Comparison of ENCODE assay signal across 1 cellular context in the genomic region with DNA sequence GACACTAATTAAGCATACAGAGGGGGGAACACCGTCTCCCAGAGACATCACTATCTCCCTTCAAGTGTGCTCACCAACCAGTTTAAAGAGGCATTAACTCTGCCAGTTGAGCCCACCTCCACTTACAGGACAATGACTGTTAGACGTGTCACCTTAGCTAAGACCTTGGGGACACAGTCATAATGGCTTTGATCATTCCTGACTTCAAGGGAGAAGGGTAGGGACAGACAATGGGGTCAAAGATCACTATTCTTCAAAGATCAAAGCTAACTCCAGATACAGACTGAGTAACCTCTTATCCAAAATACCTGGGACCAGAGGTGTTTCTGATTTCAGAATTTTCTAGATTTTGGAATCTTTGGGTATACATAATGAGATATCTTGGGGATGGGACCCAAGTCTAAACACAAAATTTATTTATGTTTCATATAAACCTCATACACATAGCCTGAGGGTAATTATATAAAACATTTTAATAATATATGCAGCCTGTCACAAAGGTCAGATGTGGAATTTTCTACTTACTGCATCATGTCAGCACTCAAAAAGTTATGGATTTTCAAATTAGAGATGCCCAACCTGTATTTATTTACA.
A peak's percentile ranks its signal among the peaks of the same experiment; 100 is the strongest.
TF ChIP-seq lines count a peak whose summit lies in the region.

No MANE protein-coding gene starts in this region.

TF ChIP-seq in HepG2, 621 proteins besides CTCF, POLR2A, EP300 and RAD21 (continued from another document and continues in another):
- TF ChIP-seq, protein P1, sequence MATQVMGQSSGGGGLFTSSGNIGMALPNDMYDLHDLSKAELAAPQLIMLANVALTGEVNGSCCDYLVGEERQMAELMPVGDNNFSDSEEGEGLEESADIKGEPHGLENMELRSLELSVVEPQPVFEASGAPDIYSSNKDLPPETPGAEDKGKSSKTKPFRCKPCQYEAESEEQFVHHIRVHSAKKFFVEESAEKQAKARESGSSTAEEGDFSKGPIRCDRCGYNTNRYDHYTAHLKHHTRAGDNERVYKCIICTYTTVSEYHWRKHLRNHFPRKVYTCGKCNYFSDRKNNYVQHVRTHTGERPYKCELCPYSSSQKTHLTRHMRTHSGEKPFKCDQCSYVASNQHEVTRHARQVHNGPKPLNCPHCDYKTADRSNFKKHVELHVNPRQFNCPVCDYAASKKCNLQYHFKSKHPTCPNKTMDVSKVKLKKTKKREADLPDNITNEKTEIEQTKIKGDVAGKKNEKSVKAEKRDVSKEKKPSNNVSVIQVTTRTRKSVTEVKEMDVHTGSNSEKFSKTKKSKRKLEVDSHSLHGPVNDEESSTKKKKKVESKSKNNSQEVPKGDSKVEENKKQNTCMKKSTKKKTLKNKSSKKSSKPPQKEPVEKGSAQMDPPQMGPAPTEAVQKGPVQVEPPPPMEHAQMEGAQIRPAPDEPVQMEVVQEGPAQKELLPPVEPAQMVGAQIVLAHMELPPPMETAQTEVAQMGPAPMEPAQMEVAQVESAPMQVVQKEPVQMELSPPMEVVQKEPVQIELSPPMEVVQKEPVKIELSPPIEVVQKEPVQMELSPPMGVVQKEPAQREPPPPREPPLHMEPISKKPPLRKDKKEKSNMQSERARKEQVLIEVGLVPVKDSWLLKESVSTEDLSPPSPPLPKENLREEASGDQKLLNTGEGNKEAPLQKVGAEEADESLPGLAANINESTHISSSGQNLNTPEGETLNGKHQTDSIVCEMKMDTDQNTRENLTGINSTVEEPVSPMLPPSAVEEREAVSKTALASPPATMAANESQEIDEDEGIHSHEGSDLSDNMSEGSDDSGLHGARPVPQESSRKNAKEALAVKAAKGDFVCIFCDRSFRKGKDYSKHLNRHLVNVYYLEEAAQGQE (IDR thresholded peaks at IDR 0.05; ENCODE audit: borderline replicate concordance in 1 of 2, low read depth in 1 of 2, low read length in 2 of 2), result no peak
- no peak for TF ChIP-seq SRSF4 (IDR thresholded peaks at IDR 0.05; ENCODE audit: low read depth, low read length, poor library complexity, severe bottlenecking)
- TF ChIP-seq FOSL2 (CRISPR knock-in tag; IDR thresholded peaks at IDR 0.05), result peak; percentile 88
- TF ChIP-seq FOXC1 (CRISPR knock-in tag; IDR thresholded peaks at IDR 0.05; ENCODE audit: borderline replicate concordance), result no peak
- TF ChIP-seq GATAD1 (CRISPR knock-in tag; IDR thresholded peaks at IDR 0.05), result no peak
- peak; percentile 55 for TF ChIP-seq FOXA3 (CRISPR knock-in tag; IDR thresholded peaks at IDR 0.05)
- no peak for TF ChIP-seq ZNF776 (CRISPR knock-in tag; IDR thresholded peaks at IDR 0.05)
- peak; percentile 72 for TF ChIP-seq ASH2L (IDR thresholded peaks at IDR 0.05; ENCODE audit: insufficient read length, low read depth, low read length)
- TF ChIP-seq HMG20A (CRISPR knock-in tag; IDR thresholded peaks at IDR 0.05; ENCODE audit: borderline replicate concordance), result peak; percentile 88; the same call in 1 of the 2 replicates
- no peak for TF ChIP-seq ZNF251 (CRISPR knock-in tag; IDR thresholded peaks at IDR 0.05)
- peak; percentile 85; the same call in 1 of the 2 replicates for TF ChIP-seq MIXL1 (CRISPR knock-in tag; IDR thresholded peaks at IDR 0.05)
- TF ChIP-seq GLI4 (CRISPR knock-in tag; IDR thresholded peaks at IDR 0.05; ENCODE audit: borderline replicate concordance), result no peak
- peak; percentile 100 for TF ChIP-seq SOX13 (IDR thresholded peaks at IDR 0.05)
- peak in 1 of 2 experiments; percentile 100; a peak in 2 of 4 replicates for TF ChIP-seq SOX13 (CRISPR knock-in tag; conservative IDR thresholded peaks at IDR 0.05 in 1 of 2, IDR thresholded peaks at IDR 0.05 in 1 of 2)
- TF ChIP-seq GZF1 (CRISPR knock-in tag; IDR thresholded peaks at IDR 0.05), result no peak
- TF ChIP-seq DR1 (CRISPR knock-in tag; IDR thresholded peaks at IDR 0.05), result no peak
- peak; percentile 76; the same call in 1 of the 2 replicates for TF ChIP-seq SALL1 (CRISPR knock-in tag; IDR thresholded peaks at IDR 0.05)
- TF ChIP-seq, protein P2, sequence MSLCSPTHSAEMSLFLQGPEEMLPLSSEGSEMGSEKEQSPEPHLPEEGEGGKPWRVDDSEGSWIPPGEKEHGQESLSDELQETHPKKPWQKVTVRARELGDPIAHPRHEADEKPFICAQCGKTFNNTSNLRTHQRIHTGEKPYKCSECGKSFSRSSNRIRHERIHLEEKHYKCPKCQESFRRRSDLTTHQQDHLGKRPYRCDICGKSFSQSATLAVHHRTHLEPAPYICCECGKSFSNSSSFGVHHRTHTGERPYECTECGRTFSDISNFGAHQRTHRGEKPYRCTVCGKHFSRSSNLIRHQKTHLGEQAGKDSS (CRISPR knock-in tag; IDR thresholded peaks at IDR 0.05; ENCODE audit: borderline replicate concordance, low read depth), result no peak
- TF ChIP-seq SOX6 (IDR thresholded peaks at IDR 0.05), result peak; percentile 99
- TF ChIP-seq SOX6 (CRISPR knock-in tag; IDR thresholded peaks at IDR 0.05), result peak; percentile 100
- TF ChIP-seq, protein P3, sequence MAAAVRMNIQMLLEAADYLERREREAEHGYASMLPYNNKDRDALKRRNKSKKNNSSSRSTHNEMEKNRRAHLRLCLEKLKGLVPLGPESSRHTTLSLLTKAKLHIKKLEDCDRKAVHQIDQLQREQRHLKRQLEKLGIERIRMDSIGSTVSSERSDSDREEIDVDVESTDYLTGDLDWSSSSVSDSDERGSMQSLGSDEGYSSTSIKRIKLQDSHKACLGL (CRISPR knock-in tag; IDR thresholded peaks at IDR 0.05), result no peak
- TF ChIP-seq, protein P4, sequence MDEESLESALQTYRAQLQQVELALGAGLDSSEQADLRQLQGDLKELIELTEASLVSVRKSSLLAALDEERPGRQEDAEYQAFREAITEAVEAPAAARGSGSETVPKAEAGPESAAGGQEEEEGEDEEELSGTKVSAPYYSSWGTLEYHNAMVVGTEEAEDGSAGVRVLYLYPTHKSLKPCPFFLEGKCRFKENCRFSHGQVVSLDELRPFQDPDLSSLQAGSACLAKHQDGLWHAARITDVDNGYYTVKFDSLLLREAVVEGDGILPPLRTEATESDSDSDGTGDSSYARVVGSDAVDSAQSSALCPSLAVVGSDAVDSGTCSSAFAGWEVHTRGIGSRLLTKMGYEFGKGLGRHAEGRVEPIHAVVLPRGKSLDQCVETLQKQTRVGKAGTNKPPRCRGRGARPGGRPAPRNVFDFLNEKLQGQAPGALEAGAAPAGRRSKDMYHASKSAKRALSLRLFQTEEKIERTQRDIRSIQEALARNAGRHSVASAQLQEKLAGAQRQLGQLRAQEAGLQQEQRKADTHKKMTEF (CRISPR knock-in tag; IDR thresholded peaks at IDR 0.05), result peak; percentile 55
- TF ChIP-seq PRPF4 (IDR thresholded peaks at IDR 0.05; ENCODE audit: low read depth, low read length, poor library complexity, severe bottlenecking), result no peak
- TF ChIP-seq ZSCAN29 (CRISPR knock-in tag; conservative IDR thresholded peaks at IDR 0.05), result no peak
- no peak for TF ChIP-seq ZNF460 (CRISPR knock-in tag; IDR thresholded peaks at IDR 0.05; ENCODE audit: borderline replicate concordance)
- TF ChIP-seq ZBTB38 (CRISPR knock-in tag; IDR thresholded peaks at IDR 0.05), result no peak
- TF ChIP-seq PPARG (CRISPR knock-in tag; conservative IDR thresholded peaks at IDR 0.05), result peak; percentile 88
- TF ChIP-seq ZNF724P (CRISPR knock-in tag; IDR thresholded peaks at IDR 0.05; ENCODE audit: borderline replicate concordance), result no peak
- TF ChIP-seq, protein P5, sequence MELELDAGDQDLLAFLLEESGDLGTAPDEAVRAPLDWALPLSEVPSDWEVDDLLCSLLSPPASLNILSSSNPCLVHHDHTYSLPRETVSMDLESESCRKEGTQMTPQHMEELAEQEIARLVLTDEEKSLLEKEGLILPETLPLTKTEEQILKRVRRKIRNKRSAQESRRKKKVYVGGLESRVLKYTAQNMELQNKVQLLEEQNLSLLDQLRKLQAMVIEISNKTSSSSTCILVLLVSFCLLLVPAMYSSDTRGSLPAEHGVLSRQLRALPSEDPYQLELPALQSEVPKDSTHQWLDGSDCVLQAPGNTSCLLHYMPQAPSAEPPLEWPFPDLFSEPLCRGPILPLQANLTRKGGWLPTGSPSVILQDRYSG (CRISPR knock-in tag; IDR thresholded peaks at IDR 0.05), result no peak
- TF ChIP-seq, protein P6, sequence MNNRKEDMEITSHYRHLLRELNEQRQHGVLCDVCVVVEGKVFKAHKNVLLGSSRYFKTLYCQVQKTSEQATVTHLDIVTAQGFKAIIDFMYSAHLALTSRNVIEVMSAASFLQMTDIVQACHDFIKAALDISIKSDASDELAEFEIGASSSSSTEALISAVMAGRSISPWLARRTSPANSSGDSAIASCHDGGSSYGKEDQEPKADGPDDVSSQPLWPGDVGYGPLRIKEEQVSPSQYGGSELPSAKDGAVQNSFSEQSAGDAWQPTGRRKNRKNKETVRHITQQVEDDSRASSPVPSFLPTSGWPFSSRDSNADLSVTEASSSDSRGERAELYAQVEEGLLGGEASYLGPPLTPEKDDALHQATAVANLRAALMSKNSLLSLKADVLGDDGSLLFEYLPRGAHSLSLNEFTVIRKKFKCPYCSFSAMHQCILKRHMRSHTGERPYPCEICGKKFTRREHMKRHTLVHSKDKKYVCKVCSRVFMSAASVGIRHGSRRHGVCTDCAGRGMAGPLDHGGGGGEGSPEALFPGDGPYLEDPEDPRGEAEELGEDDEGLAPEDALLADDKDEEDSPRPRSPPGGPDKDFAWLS (CRISPR knock-in tag; IDR thresholded peaks at IDR 0.05; ENCODE audit: borderline replicate concordance), result no peak
- TF ChIP-seq MXD4 (CRISPR knock-in tag; IDR thresholded peaks at IDR 0.05), result no peak
- TF ChIP-seq ZNF605 (CRISPR knock-in tag; IDR thresholded peaks at IDR 0.05), result no peak
- TF ChIP-seq ZNF562 (CRISPR knock-in tag; IDR thresholded peaks at IDR 0.05; ENCODE audit: borderline replicate concordance), result no peak
- TF ChIP-seq TOPORS (CRISPR knock-in tag; IDR thresholded peaks at IDR 0.05), result no peak
- TF ChIP-seq, protein P7, sequence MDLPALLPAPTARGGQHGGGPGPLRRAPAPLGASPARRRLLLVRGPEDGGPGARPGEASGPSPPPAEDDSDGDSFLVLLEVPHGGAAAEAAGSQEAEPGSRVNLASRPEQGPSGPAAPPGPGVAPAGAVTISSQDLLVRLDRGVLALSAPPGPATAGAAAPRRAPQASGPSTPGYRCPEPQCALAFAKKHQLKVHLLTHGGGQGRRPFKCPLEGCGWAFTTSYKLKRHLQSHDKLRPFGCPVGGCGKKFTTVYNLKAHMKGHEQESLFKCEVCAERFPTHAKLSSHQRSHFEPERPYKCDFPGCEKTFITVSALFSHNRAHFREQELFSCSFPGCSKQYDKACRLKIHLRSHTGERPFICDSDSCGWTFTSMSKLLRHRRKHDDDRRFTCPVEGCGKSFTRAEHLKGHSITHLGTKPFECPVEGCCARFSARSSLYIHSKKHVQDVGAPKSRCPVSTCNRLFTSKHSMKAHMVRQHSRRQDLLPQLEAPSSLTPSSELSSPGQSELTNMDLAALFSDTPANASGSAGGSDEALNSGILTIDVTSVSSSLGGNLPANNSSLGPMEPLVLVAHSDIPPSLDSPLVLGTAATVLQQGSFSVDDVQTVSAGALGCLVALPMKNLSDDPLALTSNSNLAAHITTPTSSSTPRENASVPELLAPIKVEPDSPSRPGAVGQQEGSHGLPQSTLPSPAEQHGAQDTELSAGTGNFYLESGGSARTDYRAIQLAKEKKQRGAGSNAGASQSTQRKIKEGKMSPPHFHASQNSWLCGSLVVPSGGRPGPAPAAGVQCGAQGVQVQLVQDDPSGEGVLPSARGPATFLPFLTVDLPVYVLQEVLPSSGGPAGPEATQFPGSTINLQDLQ (CRISPR knock-in tag; IDR thresholded peaks at IDR 0.05), result no peak
- no peak for TF ChIP-seq AKAP8 (CRISPR knock-in tag; IDR thresholded peaks at IDR 0.05)
- TF ChIP-seq NR3C1 (CRISPR knock-in tag; IDR thresholded peaks at IDR 0.05), result no peak
- TF ChIP-seq ZNF792 (CRISPR knock-in tag; IDR thresholded peaks at IDR 0.05), result peak; percentile 80
- no peak for TF ChIP-seq ATF7 (IDR thresholded peaks at IDR 0.05)
- no peak for TF ChIP-seq ATF7 (CRISPR knock-in tag; IDR thresholded peaks at IDR 0.05)
- peak; percentile 61; the same call in 1 of the 2 replicates for TF ChIP-seq PHF21A (CRISPR knock-in tag; IDR thresholded peaks at IDR 0.05)
- TF ChIP-seq NAIF1 (CRISPR knock-in tag; IDR thresholded peaks at IDR 0.05; ENCODE audit: borderline replicate concordance), result no peak
- peak; percentile 64 for TF ChIP-seq CREB1 (IDR thresholded peaks at IDR 0.05)
- TF ChIP-seq CREB1 (CRISPR knock-in tag; IDR thresholded peaks at IDR 0.05), result peak; percentile 84
- TF ChIP-seq HNRNPK (IDR thresholded peaks at IDR 0.05; ENCODE audit: low read depth, low read length, poor library complexity, severe bottlenecking), result no peak
- TF ChIP-seq NFYB (CRISPR knock-in tag; IDR thresholded peaks at IDR 0.05), result no peak
- TF ChIP-seq, protein P8, sequence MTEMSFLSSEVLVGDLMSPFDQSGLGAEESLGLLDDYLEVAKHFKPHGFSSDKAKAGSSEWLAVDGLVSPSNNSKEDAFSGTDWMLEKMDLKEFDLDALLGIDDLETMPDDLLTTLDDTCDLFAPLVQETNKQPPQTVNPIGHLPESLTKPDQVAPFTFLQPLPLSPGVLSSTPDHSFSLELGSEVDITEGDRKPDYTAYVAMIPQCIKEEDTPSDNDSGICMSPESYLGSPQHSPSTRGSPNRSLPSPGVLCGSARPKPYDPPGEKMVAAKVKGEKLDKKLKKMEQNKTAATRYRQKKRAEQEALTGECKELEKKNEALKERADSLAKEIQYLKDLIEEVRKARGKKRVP (CRISPR knock-in tag; IDR thresholded peaks at IDR 0.05), result no peak; a peak in 1 of 4 replicates
- TF ChIP-seq, protein P9, sequence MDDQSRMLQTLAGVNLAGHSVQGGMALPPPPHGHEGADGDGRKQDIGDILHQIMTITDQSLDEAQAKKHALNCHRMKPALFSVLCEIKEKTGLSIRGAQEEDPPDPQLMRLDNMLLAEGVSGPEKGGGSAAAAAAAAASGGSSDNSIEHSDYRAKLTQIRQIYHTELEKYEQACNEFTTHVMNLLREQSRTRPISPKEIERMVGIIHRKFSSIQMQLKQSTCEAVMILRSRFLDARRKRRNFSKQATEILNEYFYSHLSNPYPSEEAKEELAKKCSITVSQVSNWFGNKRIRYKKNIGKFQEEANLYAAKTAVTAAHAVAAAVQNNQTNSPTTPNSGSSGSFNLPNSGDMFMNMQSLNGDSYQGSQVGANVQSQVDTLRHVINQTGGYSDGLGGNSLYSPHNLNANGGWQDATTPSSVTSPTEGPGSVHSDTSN (CRISPR knock-in tag; IDR thresholded peaks at IDR 0.05; ENCODE audit: borderline replicate concordance), result no peak
